Comparison of ENCODE assay signal across 17 cellular contexts in genomic region chr7:139526578-139527544, GRCh38.
DNase-seq lines count a peak whose midpoint lies in the region; ATAC-seq, FAIRE-seq and TF ChIP-seq lines count a peak whose summit lies in the region.
"Had no signal": no experiment of that assay in that cellular context is flagged by ENCODE, and none has a peak within 500 bp of the region (broad histone marks: within the 10 kb centered on the region; RNA-seq: fewer than 3 reads in every experiment).

No MANE protein-coding gene starts in this region.

- ATAC-seq in HG03378 (IDR thresholded peaks at IDR 0.05; ENCODE audit: unreplicated experiment) (no peak), HG03442 (IDR thresholded peaks at IDR 0.05; ENCODE audit: unreplicated experiment) (no peak), GM19455 (IDR thresholded peaks at IDR 0.05; ENCODE audit: unreplicated experiment) (no peak)
- ATAC-seq: CD8-positive, alpha-beta T cell had no signal

- FAIRE-seq in H54 (lab: Jason Lieb, UNC): no peak
- FAIRE-seq: TTC549 had no signal

- no peak overlapping the region for H3K9ac ChIP-seq in adipocyte (ENCODE audit: low read length)

- H3K36me3 ChIP-seq in adipocyte (ENCODE audit: control insufficient read depth, insufficient read depth, low read length, severe bottlenecking): no peaks in the 10 kb centered on the region

- H3K4me1 ChIP-seq in adipocyte (ENCODE audit: control insufficient read depth, insufficient read depth, low read length): no peaks in the 10 kb centered on the region

- intact Hi-C loops in posterior cingulate gyrus (cut with DNase I): no loop called here

- no peak overlapping the region for H3K4me3 ChIP-seq in adipocyte (ENCODE audit: low read length)

- no peaks in the 10 kb centered on the region for H3K9me3 ChIP-seq in adipocyte (ENCODE audit: control insufficient read depth, low read length)

- DNase-seq in AG08395 (ENCODE audit: low spot score): peak; percentile 91
- DNase-seq in H54 (ENCODE audit: insufficient read length, low spot score): peak; percentile 46
- peak; percentile 61 for DNase-seq in adipocyte (ENCODE audit: low read depth)
- DNase-seq in foreskin melanocyte: peak; percentile 19
- DNase-seq in posterior cingulate gyrus: no peak
- DNase-seq: activated naive CD8-positive, alpha-beta T cell treated with anti-CD3 and anti-CD28 coated beads, Interleukin-2, amount 10 ng/mL, durations not matched to agents 7 days and 5 days; CD8-positive, alpha-beta T cell; kidney glomerular epithelial cell; naive B cell; NCI-H1105; NCI-H526 treated with DMSO at 0.1 percent for 48 hours; retina; stimulated activated naive CD4-positive, alpha-beta T cell treated with Interleukin-2 at 50 U/mL for 16 hours had no signal

- H3K27me3 ChIP-seq in adipocyte (replicated peaks; ENCODE audit: control insufficient read depth, insufficient read depth, low read length): peaks cover 10% of the 10 kb centered on the region

- TF ChIP-seq POLR2A in H54 (IDR thresholded peaks at IDR 0.05; ENCODE audit: low read depth, low read length): no peak

Comparison
In these comparisons a context has a peak if more than half of its experiments do, and no peak if none do; other contexts are left out.
1. DNase-seq: peak in AG08395 (single experiment), H54 (single experiment), adipocyte (single experiment) and foreskin melanocyte (single experiment); none in posterior cingulate gyrus (0 of 10).